1 cellular context compared by ENCODE assay signal in the genomic region with DNA sequence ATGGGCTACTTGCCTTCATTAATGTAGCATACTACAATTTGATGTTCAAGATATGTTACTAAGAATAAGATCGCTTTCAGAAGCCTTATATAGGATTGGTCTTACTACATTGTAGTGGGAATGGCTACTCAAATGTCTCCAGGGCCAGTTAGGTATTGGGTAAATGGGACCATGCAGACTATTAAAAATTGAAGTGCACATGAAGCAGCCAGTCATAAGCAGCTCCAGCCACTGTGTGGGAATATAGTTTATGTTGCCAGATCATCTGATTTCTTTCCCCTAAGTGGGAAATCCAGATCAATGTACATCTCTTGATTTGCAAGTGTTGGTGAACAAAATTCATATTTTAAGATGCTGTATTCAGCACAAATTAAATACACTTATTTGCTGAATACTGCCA.
TF ChIP-seq lines count a peak whose summit lies in the region.

No MANE protein-coding gene starts in this region.

TF ChIP-seq in neural cell, 6 proteins besides CTCF, POLR2A, EP300 and RAD21 (continued from another document):
- TF ChIP-seq, protein P1, sequence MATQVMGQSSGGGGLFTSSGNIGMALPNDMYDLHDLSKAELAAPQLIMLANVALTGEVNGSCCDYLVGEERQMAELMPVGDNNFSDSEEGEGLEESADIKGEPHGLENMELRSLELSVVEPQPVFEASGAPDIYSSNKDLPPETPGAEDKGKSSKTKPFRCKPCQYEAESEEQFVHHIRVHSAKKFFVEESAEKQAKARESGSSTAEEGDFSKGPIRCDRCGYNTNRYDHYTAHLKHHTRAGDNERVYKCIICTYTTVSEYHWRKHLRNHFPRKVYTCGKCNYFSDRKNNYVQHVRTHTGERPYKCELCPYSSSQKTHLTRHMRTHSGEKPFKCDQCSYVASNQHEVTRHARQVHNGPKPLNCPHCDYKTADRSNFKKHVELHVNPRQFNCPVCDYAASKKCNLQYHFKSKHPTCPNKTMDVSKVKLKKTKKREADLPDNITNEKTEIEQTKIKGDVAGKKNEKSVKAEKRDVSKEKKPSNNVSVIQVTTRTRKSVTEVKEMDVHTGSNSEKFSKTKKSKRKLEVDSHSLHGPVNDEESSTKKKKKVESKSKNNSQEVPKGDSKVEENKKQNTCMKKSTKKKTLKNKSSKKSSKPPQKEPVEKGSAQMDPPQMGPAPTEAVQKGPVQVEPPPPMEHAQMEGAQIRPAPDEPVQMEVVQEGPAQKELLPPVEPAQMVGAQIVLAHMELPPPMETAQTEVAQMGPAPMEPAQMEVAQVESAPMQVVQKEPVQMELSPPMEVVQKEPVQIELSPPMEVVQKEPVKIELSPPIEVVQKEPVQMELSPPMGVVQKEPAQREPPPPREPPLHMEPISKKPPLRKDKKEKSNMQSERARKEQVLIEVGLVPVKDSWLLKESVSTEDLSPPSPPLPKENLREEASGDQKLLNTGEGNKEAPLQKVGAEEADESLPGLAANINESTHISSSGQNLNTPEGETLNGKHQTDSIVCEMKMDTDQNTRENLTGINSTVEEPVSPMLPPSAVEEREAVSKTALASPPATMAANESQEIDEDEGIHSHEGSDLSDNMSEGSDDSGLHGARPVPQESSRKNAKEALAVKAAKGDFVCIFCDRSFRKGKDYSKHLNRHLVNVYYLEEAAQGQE (IDR thresholded peaks at IDR 0.05; ENCODE audit: borderline replicate concordance) = no peak
